In genomic region chr13:68369739-68370138, GRCh38 we compare ENCODE assay signal across 12 cellular contexts.
DNase-seq lines count a peak whose midpoint lies in the region; ATAC-seq and TF ChIP-seq lines count a peak whose summit lies in the region.
"Had no signal": no experiment of that assay in that cellular context is flagged by ENCODE, and none has a peak within 500 bp of the region (broad histone marks: within the 10 kb centered on the region; RNA-seq: fewer than 3 reads in every experiment).

No MANE protein-coding gene starts in this region.

- H3K9me3 ChIP-seq in Karpas-422 (ENCODE audit: low read length) = no peaks in the 10 kb centered on the region
- H3K9me3 ChIP-seq in PC-3 (ENCODE audit: low read length) = no peaks in the 10 kb centered on the region
- H3K9me3 ChIP-seq: BLaER1 had no signal

- CTCF ChIA-PET in PC-3 (lab: Charles Lee) = no interaction called here

- no peaks in the 10 kb centered on the region for H3F3A ChIP-seq in PC-3 (ENCODE audit: low read length, unreplicated experiment)

- no TSS peak for BruUV-seq in PC-3 (replicated peaks; lab: Mats Ljungman, UMichigan)

- H3K27me3 ChIP-seq in Karpas-422 (ENCODE audit: low read length) (no peaks in the 10 kb centered on the region), PC-3 (ENCODE audit: low read length) (no peaks in the 10 kb centered on the region)
- H3K27me3 ChIP-seq: BLaER1 had no signal

- no peak overlapping the region for H3K9ac ChIP-seq in Karpas-422 (ENCODE audit: low read length)
- 0 out of 2 replicates have a peak overlapping the region, but pooled peaks have one; percentile 3 for H3K9ac ChIP-seq in PC-3 (ENCODE audit: low read length)
- H3K9ac ChIP-seq: BLaER1 had no signal

- POLR2A ChIA-PET in PC-3 (lab: Charles Lee; ENCODE audit: unreplicated experiment) = no interaction called here

- TF ChIP-seq CTCF in PC-3 (conservative IDR thresholded peaks at IDR 0.05; ENCODE audit: low read depth, low read length) = no peak

- H4K20me1 ChIP-seq in Karpas-422 (ENCODE audit: insufficient read depth, low read depth, low read length) (no peaks in the 10 kb centered on the region), PC-3 (ENCODE audit: low read length) (no peaks in the 10 kb centered on the region)
- H4K20me1 ChIP-seq: BLaER1 had no signal

- ATAC-seq in PC-3 = peak; percentile 99
- ATAC-seq in HG03175 (IDR thresholded peaks at IDR 0.05; ENCODE audit: unreplicated experiment) = no peak
- no peak for ATAC-seq in GM21360 (IDR thresholded peaks at IDR 0.05; ENCODE audit: unreplicated experiment)
- ATAC-seq: activated CD4-positive, CD25-positive, alpha-beta regulatory T cell treated with anti-CD3 and anti-CD28 coated beads, Interleukin-2, amount 50 U/mL, for 24 hours; esophagus mucosa had no signal

- H3K4me3 ChIP-seq in Karpas-422 (ENCODE audit: low read length) (no peak overlapping the region), PC-3 (ENCODE audit: low read length) (no peak overlapping the region)
- H3K4me3 ChIP-seq: BLaER1, coronary artery had no signal

- H3K4me1 ChIP-seq in Karpas-422 (ENCODE audit: low read length) (no peaks in the 10 kb centered on the region), PC-3 (ENCODE audit: insufficient read depth, low read length) (peaks cover 22% of the 10 kb centered on the region; the same call in 1 of the 2 replicates)
- H3K4me1 ChIP-seq: BLaER1 had no signal

- H3K79me2 ChIP-seq in Karpas-422 (ENCODE audit: low read length) = no peaks in the 10 kb centered on the region
- H3K79me2 ChIP-seq in PC-3 (ENCODE audit: low read length) = no peaks in the 10 kb centered on the region

- H2AFZ ChIP-seq in Karpas-422 (ENCODE audit: low read length) = peak overlapping the region; percentile 71
- no peak overlapping the region for H2AFZ ChIP-seq in PC-3 (ENCODE audit: low read length)

- H3K9me2 ChIP-seq in Karpas-422 (replicated peaks; ENCODE audit: insufficient read depth, low read length) (no peaks in the 10 kb centered on the region), PC-3 (replicated peaks; ENCODE audit: low read length) (no peaks in the 10 kb centered on the region)

- H3K4me2 ChIP-seq in Karpas-422 (ENCODE audit: low read depth, low read length, poor library complexity, severe bottlenecking) (no peak overlapping the region), PC-3 (ENCODE audit: low read length) (peak overlapping the region; percentile 63)
- H3K4me2 ChIP-seq: BLaER1 had no signal

- no peaks in the 10 kb centered on the region for H3K36me3 ChIP-seq in Karpas-422 (ENCODE audit: insufficient read depth, low read length)
- H3K36me3 ChIP-seq in PC-3 (ENCODE audit: low read depth, low read length) = no peaks in the 10 kb centered on the region
- H3K36me3 ChIP-seq: BLaER1 had no signal

- H3K27ac ChIP-seq in Karpas-422 (ENCODE audit: low read length) (no peak overlapping the region), PC-3 (ENCODE audit: low read length) (peak overlapping the region; percentile 73)
- H3K27ac ChIP-seq: BLaER1, coronary artery had no signal

- peak; percentile 73 for DNase-seq in DMS53 treated with DMSO at 0.1 percent for 48 hours (lab: John Stamatoyannopoulos, UW; ENCODE audit: unreplicated experiment)
- no peak for DNase-seq in Karpas-422
- peak; percentile 68 for DNase-seq in PC-3
- peak; percentile 9 for DNase-seq in iPS-NIHi11 (ENCODE audit: low spot score)
- no peak for DNase-seq in anterior cingulate cortex (lab: John Stamatoyannopoulos, UW)
- no peak for DNase-seq in HUDEP-2 (lab: John Stamatoyannopoulos, UW; ENCODE audit: unreplicated experiment in 76 of 76)

- intact Hi-C loops in PC-3 (cut with micrococcal nuclease) = loop anchor here (1.0 to 2.0 kb wide), 2 partner anchors 11 to 71 kb away; no protein-coding TSS in a partner anchor

Comparison
In these comparisons a context has a peak if more than half of its experiments do, and no peak if none do; other contexts are left out.
1. DNase-seq: peak in DMS53 treated with DMSO at 0.1 percent for 48 hours (single experiment), PC-3 (single experiment) and iPS-NIHi11 (single experiment); none in Karpas-422 (single experiment), anterior cingulate cortex (0 of 58) and HUDEP-2 (0 of 76).